ENCODE assay signal across 23 cellular contexts in the genomic region with DNA sequence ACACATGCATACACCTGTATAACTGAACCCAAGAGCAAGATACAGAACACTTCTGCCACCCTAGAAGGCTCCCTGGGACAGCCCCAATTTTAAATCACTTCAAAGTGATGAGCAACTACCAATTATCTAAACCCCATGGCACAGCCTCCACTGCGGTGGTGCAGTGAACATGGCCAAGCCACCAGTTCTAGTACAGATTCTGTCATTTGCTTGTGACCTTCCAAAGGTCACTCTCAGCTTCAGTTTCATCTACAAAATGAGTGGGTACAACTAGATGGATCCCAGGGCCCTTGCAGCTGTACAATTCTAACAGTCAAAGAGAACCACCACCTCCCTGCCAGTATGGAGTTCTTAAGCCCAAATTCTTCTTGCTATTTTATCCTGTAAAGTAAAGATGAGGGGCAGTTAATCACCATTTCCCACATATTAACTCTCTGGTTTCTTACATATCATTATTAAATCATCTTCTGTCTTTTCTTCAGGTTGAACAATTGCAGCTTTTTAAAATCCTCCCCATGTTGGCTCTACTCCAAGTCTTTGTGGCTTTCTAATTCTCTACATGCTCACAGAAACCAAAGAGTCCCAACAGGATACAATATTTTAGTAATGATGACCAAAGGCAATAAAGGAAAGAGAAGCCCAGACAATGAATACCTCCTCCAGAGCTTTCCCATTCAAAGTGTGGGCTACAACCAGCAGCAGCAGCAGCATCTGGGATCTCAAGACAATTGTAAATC. TPM values are rescaled to one million over a fixed set of nuclear protein-coding genes. Genes with fewer than 3 reads are reported as not detected.
DNase-seq lines count a peak whose midpoint lies in the region; ATAC-seq, FAIRE-seq and TF ChIP-seq lines count a peak whose summit lies in the region.
"Had no signal": no experiment of that assay in that cellular context is flagged by ENCODE, and none has a peak within 500 bp of the region (broad histone marks: within the 10 kb centered on the region; RNA-seq: fewer than 3 reads in every experiment).

No MANE protein-coding gene starts in this region.

- H3K4me1 Mint-ChIP-seq in mesothelial cell of epicardium = peaks cover 5% of the 10 kb centered on the region

- no peak for TF ChIP-seq POLR2A in GM12892 (IDR thresholded peaks at IDR 0.05; ENCODE audit: low read depth, low read length)

- DNase-seq in GM12892 (ENCODE audit: insufficient read length) = no peak
- DNase-seq in HAP-1 (ENCODE audit: low spot score in 2 of 2) = peak; percentile 10 to 23
- DNase-seq in NCI-H2227 treated with DMSO at 0.1 percent for 48 hours (lab: John Stamatoyannopoulos, UW) = peak; percentile 69
- no peak for DNase-seq in caudate nucleus (lab: John Stamatoyannopoulos, UW)
- no peak for DNase-seq in mesothelial cell of epicardium (ENCODE audit: low spot score in 2 of 2, unreplicated experiment in 2 of 2)
- no peak for DNase-seq in HT-29 (ENCODE audit: low spot score)
- no peak for DNase-seq in C1 segment of cervical spinal cord (lab: John Stamatoyannopoulos, UW)
- DNase-seq: activated CD4-positive, alpha-beta T cell treated with anti-CD3 and anti-CD28 coated beads for 1 hour; activated gamma-delta T cell treated with Interleukin-2 at 50 U/mL for 16 hours; body of pancreas; dermis blood vessel endothelial cell; erythroblast; GOT3; naive B cell; NCI-H187; NCI-H526 treated with DMSO at 0.1 percent for 48 hours; OCI-M1; pancreas; T1000 had no signal

- H3K27ac Mint-ChIP-seq in mesothelial cell of epicardium = no peak overlapping the region

- H3K4me3 Mint-ChIP-seq in mesothelial cell of epicardium = no peak overlapping the region
- H3K4me3 Mint-ChIP-seq: naive B cell had no signal

- H3K27me3 ChIP-seq in HAP-1 (ENCODE audit: low read depth) = no peaks in the 10 kb centered on the region
- H3K27me3 ChIP-seq: body of pancreas, pancreas, vagina had no signal

- no peaks in the 10 kb centered on the region for H3K27me3 Mint-ChIP-seq in mesothelial cell of epicardium (ENCODE audit: low read depth)

- no peak for TF ChIP-seq CTCF in mesothelial cell of epicardium (IDR thresholded peaks at IDR 0.05; ENCODE audit: unreplicated experiment)

- H3K4me1 ChIP-seq in HAP-1 = peaks cover 6% of the 10 kb centered on the region
- H3K4me1 ChIP-seq: body of pancreas, pancreas, vagina had no signal

- H3K4me3 ChIP-seq in HAP-1 = no peak overlapping the region
- H3K4me3 ChIP-seq: body of pancreas, pancreas, SK-N-MC, vagina had no signal

- in situ Hi-C loops in HAP-1 (cut with MboI; ENCODE audit: low sequenced_read_pairs) = no loop called here

- H3K36me3 ChIP-seq in HAP-1 (replicated peaks) = no peaks in the 10 kb centered on the region
- H3K36me3 ChIP-seq: pancreas, vagina had no signal

- H3K36me3 Mint-ChIP-seq in mesothelial cell of epicardium = peaks cover 2% of the 10 kb centered on the region
- H3K36me3 Mint-ChIP-seq: naive B cell had no signal

- H3K9me3 Mint-ChIP-seq in mesothelial cell of epicardium = peaks cover 27% of the 10 kb centered on the region

- peak overlapping the region; percentile 26 for H3K27ac ChIP-seq in caudate nucleus (ENCODE audit: low read depth, low read length)
- H3K27ac ChIP-seq: body of pancreas, pancreas, SK-N-MC, vagina had no signal

- FAIRE-seq in GM12892 (lab: Jason Lieb, UNC) = peak; percentile 48
- FAIRE-seq: pancreas had no signal

- no peaks in the 10 kb centered on the region for H3K9me3 ChIP-seq in HAP-1
- H3K9me3 ChIP-seq: body of pancreas, pancreas, vagina had no signal

- ATAC-seq in HG03571 (IDR thresholded peaks at IDR 0.05; ENCODE audit: unreplicated experiment) = no peak
- ATAC-seq: body of pancreas, pancreas had no signal

RNA-seq across cellular contexts. Expression of gene GPM6B, which starts 39.0 kb away (rescaled TPM):
- polyA plus RNA-seq in GM12892 (2012; ENCODE audit: missing spikeins) = 1.3 TPM
- total RNA-seq in mesothelial cell of epicardium = 5.4 to 7.0 TPM (median 6.2 TPM) in 3 replicates
- total RNA-seq in HT-29 (2014; rRNA removed; shearing (Covaris generic)) = not detected in 2 replicates
- total RNA-seq: lung microvascular endothelial cell had no signal

Comparison
In these comparisons a context has a peak if more than half of its experiments do, and no peak if none do; other contexts are left out.
1. DNase-seq: peak in HAP-1 (2 of 2) and NCI-H2227 treated with DMSO at 0.1 percent for 48 hours (single experiment); none in GM12892 (single experiment), caudate nucleus (0 of 61), mesothelial cell of epicardium (0 of 2), HT-29 (single experiment) and C1 segment of cervical spinal cord (0 of 14).